In genomic region chr19:42512743-42513304, GRCh38 we compare ENCODE assay signal across 12 cellular contexts. TPM values are rescaled to one million over a fixed set of nuclear protein-coding genes. Genes with fewer than 3 reads are reported as not detected.
DNase-seq lines count a peak whose midpoint lies in the region; ATAC-seq and TF ChIP-seq lines count a peak whose summit lies in the region.
"Had no signal": no experiment of that assay in that cellular context is flagged by ENCODE, and none has a peak within 500 bp of the region (broad histone marks: within the 10 kb centered on the region; RNA-seq: fewer than 3 reads in every experiment).

No MANE protein-coding gene starts in this region.

- no peak overlapping the region for H3K4me3 ChIP-seq in foreskin fibroblast (ENCODE audit: low read depth in 1 of 2, low read length in 2 of 2)
- H3K4me3 ChIP-seq: sigmoid colon, stomach had no signal

- no peaks in the 10 kb centered on the region for H3K27me3 Mint-ChIP-seq in activated T-cell treated with anti-CD3 and anti-CD28 coated beads, Interleukin-2, amount 50 U/mL, for 4 hours (ENCODE audit: low read depth)
- no peaks in the 10 kb centered on the region for H3K27me3 Mint-ChIP-seq in IgD-negative memory B cell
- H3K27me3 Mint-ChIP-seq in osteocyte (ENCODE audit: unreplicated experiment): peaks cover 19% of the 10 kb centered on the region

- no peaks in the 10 kb centered on the region for H3K9me3 Mint-ChIP-seq in activated T-cell treated with anti-CD3 and anti-CD28 coated beads, Interleukin-2, amount 50 U/mL, for 4 hours
- H3K9me3 Mint-ChIP-seq in IgD-negative memory B cell (no peaks in the 10 kb centered on the region), osteocyte (ENCODE audit: unreplicated experiment) (no peaks in the 10 kb centered on the region)

- H3K36me3 Mint-ChIP-seq in activated T-cell treated with anti-CD3 and anti-CD28 coated beads, Interleukin-2, amount 50 U/mL, for 4 hours (ENCODE audit: insufficient read depth): peaks cover 14% of the 10 kb centered on the region
- peaks cover 16% of the 10 kb centered on the region for H3K36me3 Mint-ChIP-seq in IgD-negative memory B cell
- no peaks in the 10 kb centered on the region for H3K36me3 Mint-ChIP-seq in osteocyte (ENCODE audit: unreplicated experiment)

- no peak overlapping the region for H3K4me3 Mint-ChIP-seq in activated T-cell treated with anti-CD3 and anti-CD28 coated beads, Interleukin-2, amount 50 U/mL, for 4 hours
- H3K4me3 Mint-ChIP-seq in IgD-negative memory B cell (peak overlapping the region in 3 of 4 donors; percentile 42 to 85 (median 61)), osteocyte (ENCODE audit: unreplicated experiment) (no peak overlapping the region)

- DNase-seq in activated T-cell treated with anti-CD3 and anti-CD28 coated beads, Interleukin-2, amount 50 U/mL, for 4 hours: no peak
- DNase-seq in activated T-cell treated with anti-CD3 and anti-CD28 coated beads, Interleukin-2, amount 50 U/mL, for 1 hour: no peak
- DNase-seq in osteocyte (ENCODE audit: extremely low spot score, unreplicated experiment) (peak; percentile 51), occipital lobe (lab: John Stamatoyannopoulos, UW) (no peak), DMS 273 (lab: John Stamatoyannopoulos, UW; ENCODE audit: unreplicated experiment) (no peak), foreskin fibroblast (no peak)
- DNase-seq: brain microvascular endothelial cell, NCI-H2171 treated with DMSO at 0.1 percent for 48 hours, sigmoid colon, stomach had no signal

- peaks cover 21% of the 10 kb centered on the region for H3K4me1 Mint-ChIP-seq in activated T-cell treated with anti-CD3 and anti-CD28 coated beads, Interleukin-2, amount 50 U/mL, for 4 hours (ENCODE audit: low read depth)
- H3K4me1 Mint-ChIP-seq in IgD-negative memory B cell (peaks cover 13 to 25% (median 18%) of the 10 kb centered on the region in 3 donors), osteocyte (ENCODE audit: unreplicated experiment) (no peaks in the 10 kb centered on the region)

- TF ChIP-seq CTCF in osteocyte (IDR thresholded peaks at IDR 0.05) (no peak), foreskin fibroblast (IDR thresholded peaks at IDR 0.05; ENCODE audit: low read depth, low read length) (no peak)

- H3K27ac Mint-ChIP-seq in IgD-negative memory B cell (no peak overlapping the region), osteocyte (ENCODE audit: unreplicated experiment) (no peak overlapping the region)

- ATAC-seq in activated T-cell treated with anti-CD3 and anti-CD28 coated beads, Interleukin-2, amount 50 U/mL, for 4 hours: peak; percentile 67 to 91
- ATAC-seq in GM21717 (IDR thresholded peaks at IDR 0.05; ENCODE audit: unreplicated experiment): peak; percentile 71

RNA-seq across cellular contexts. Expression of gene CEACAM1, which starts 15.5 kb away (rescaled TPM):
- total RNA-seq in activated T-cell treated with anti-CD3 and anti-CD28 coated beads, Interleukin-2, amount 50 U/mL, for 4 hours: under 1 TPM; 0.30 to 0.43 (median 0.40) TPM
- polyA plus RNA-seq in IgD-negative memory B cell: 5.4 TPM
- total RNA-seq in osteocyte (not detected in 2 replicates), occipital lobe (not detected)

Comparison
In these comparisons a context has a peak if more than half of its experiments do, and no peak if none do; other contexts are left out.
1. H3K4me3 Mint-ChIP-seq: peak in IgD-negative memory B cell (3 of 4); none in activated T-cell treated with anti-CD3 and anti-CD28 coated beads, Interleukin-2, amount 50 U/mL, for 4 hours (single experiment) and osteocyte (single experiment).